In genomic region chr12:124579921-124580517, GRCh38 we compare ENCODE assay signal across 37 cellular contexts.
"Had no signal": no experiment of that assay in that cellular context is flagged by ENCODE, and none has a peak within 500 bp of the region (broad histone marks: within the 10 kb centered on the region; RNA-seq: fewer than 3 reads in every experiment).

No MANE protein-coding gene starts in this region.

- H3K9me3 ChIP-seq: adrenal gland had no signal

- H3K27me3 ChIP-seq: adrenal gland, body of pancreas, brain microvascular endothelial cell, breast epithelium, cardiac muscle cell had no signal

- H3K36me3 Mint-ChIP-seq: activated CD8-positive, alpha-beta memory T cell treated with anti-CD3 and anti-CD28 coated beads, Interleukin-2, amount 10 ng/mL, durations not matched to agents 7 days and 5 days; activated naive CD8-positive, alpha-beta T cell treated with anti-CD3 and anti-CD28 coated beads, Interleukin-2, amount 10 ng/mL, durations not matched to agents 7 days and 5 days had no signal

- H3K4me3 ChIP-seq: adrenal gland, body of pancreas, breast epithelium, cardiac muscle cell had no signal

- H3K9me3 Mint-ChIP-seq: activated T-cell treated with anti-CD3 and anti-CD28 coated beads, Interleukin-2, amount 50 U/mL, for 24 hours; activated T-helper 2 cell treated with anti-CD3 and anti-CD28 coated beads, Interferon-gamma antibody, Interleukin-2, Interleukin-4, amounts not matched to agents 10 μg/mL and 5 μg/mL and 100 μg/mL, durations not matched to agents 14 hours and 24 hours and 36 hours; T-helper 2 cell treated with Interferon-gamma antibody and Interleukin-4, amounts not matched to agents 5 μg/mL and 100 μg/mL, for 36 hours had no signal

- H3K36me3 ChIP-seq: adrenal gland, brain microvascular endothelial cell, breast epithelium, cardiac muscle cell had no signal

- FAIRE-seq: astrocyte, TTC549 had no signal

- H3K4me1 Mint-ChIP-seq: activated B cell treated with CpG ODN at 0.5 μM for 24 hours; activated CD4-positive, alpha-beta memory T cell treated with anti-CD3 and anti-CD28 coated beads, Interleukin-2, amount 10 ng/mL, durations not matched to agents 7 days and 5 days; activated CD4-positive, alpha-beta T cell treated with anti-CD3 and anti-CD28 coated beads, Interleukin-2, amount 10 ng/mL, durations not matched to agents 7 days and 5 days; activated CD8-positive, alpha-beta memory T cell treated with anti-CD3 and anti-CD28 coated beads, Interleukin-2, amount 10 ng/mL, durations not matched to agents 7 days and 5 days; activated naive CD8-positive, alpha-beta T cell treated with anti-CD3 and anti-CD28 coated beads, Interleukin-2, amount 10 ng/mL, durations not matched to agents 7 days and 5 days; central memory CD8-positive, alpha-beta T cell had no signal

- H3K27ac Mint-ChIP-seq: activated B cell treated with CpG ODN at 0.5 μM for 24 hours; activated CD4-positive, alpha-beta memory T cell treated with anti-CD3 and anti-CD28 coated beads, Interleukin-2, amount 10 ng/mL, durations not matched to agents 7 days and 5 days; activated CD4-positive, alpha-beta T cell treated with anti-CD3 and anti-CD28 coated beads, Interleukin-2, amount 10 ng/mL, durations not matched to agents 7 days and 5 days; activated CD8-positive, alpha-beta memory T cell treated with anti-CD3 and anti-CD28 coated beads, Interleukin-2, amount 10 ng/mL, durations not matched to agents 7 days and 5 days; activated CD8-positive, alpha-beta T cell treated with anti-CD3 and anti-CD28 coated beads, Interleukin-2, amount 10 ng/mL, durations not matched to agents 7 days and 5 days; activated naive CD4-positive, alpha-beta T cell treated with anti-CD3 and anti-CD28 coated beads for 36 hours; activated naive CD4-positive, alpha-beta T cell treated with anti-CD3 and anti-CD28 coated beads, Interleukin-2, amount 50 U/mL, for 72 hours; activated naive CD8-positive, alpha-beta T cell treated with anti-CD3 and anti-CD28 coated beads, Interleukin-2, amount 10 ng/mL, durations not matched to agents 7 days and 5 days; activated T-cell treated with anti-CD3 and anti-CD28 coated beads, Interleukin-2, amount 50 U/mL, for 24 hours; activated T-helper 2 cell treated with anti-CD3 and anti-CD28 coated beads, Interferon-gamma antibody, Interleukin-2, Interleukin-4, amounts not matched to agents 10 μg/mL and 5 μg/mL and 100 μg/mL, durations not matched to agents 14 hours and 24 hours and 36 hours; T-helper 1 cell treated with Interleukin-12 subunit alpha and Interleukin-12 subunit beta and Interleukin-4 antibody, amounts not matched to agents 30 μg/mL and 1 μg/mL, for 36 hours; T-helper 2 cell treated with Interferon-gamma antibody and Interleukin-4, amounts not matched to agents 5 μg/mL and 100 μg/mL, for 36 hours had no signal

- ATAC-seq: activated CD8-positive, alpha-beta memory T cell treated with anti-CD3 and anti-CD28 coated beads, Interleukin-2, amount 10 ng/mL, durations not matched to agents 7 days and 5 days; activated CD8-positive, alpha-beta T cell treated with anti-CD3 and anti-CD28 coated beads, Interleukin-2, amount 10 ng/mL, durations not matched to agents 7 days and 5 days; activated naive CD4-positive, alpha-beta T cell treated with anti-CD3 and anti-CD28 coated beads, Interleukin-2, amount 50 U/mL, for 72 hours; body of pancreas had no signal

- H3K4me3 Mint-ChIP-seq: activated B cell treated with CpG ODN at 0.5 μM for 24 hours; activated CD4-positive, alpha-beta memory T cell treated with anti-CD3 and anti-CD28 coated beads, Interleukin-2, amount 10 ng/mL, durations not matched to agents 7 days and 5 days; activated CD4-positive, alpha-beta T cell treated with anti-CD3 and anti-CD28 coated beads, Interleukin-2, amount 10 ng/mL, durations not matched to agents 7 days and 5 days; activated CD8-positive, alpha-beta memory T cell treated with anti-CD3 and anti-CD28 coated beads, Interleukin-2, amount 10 ng/mL, durations not matched to agents 7 days and 5 days; activated CD8-positive, alpha-beta T cell treated with anti-CD3 and anti-CD28 coated beads, Interleukin-2, amount 10 ng/mL, durations not matched to agents 7 days and 5 days; activated naive CD4-positive, alpha-beta T cell treated with anti-CD3 and anti-CD28 coated beads for 36 hours; activated naive CD8-positive, alpha-beta T cell treated with anti-CD3 and anti-CD28 coated beads, Interleukin-2, amount 10 ng/mL, durations not matched to agents 7 days and 5 days; activated T-cell treated with anti-CD3 and anti-CD28 coated beads, Interleukin-2, amount 50 U/mL, for 24 hours; central memory CD8-positive, alpha-beta T cell; T-helper 1 cell treated with Interleukin-12 subunit alpha and Interleukin-12 subunit beta and Interleukin-4 antibody, amounts not matched to agents 30 μg/mL and 1 μg/mL, for 36 hours; T-helper 2 cell treated with Interferon-gamma antibody and Interleukin-4, amounts not matched to agents 5 μg/mL and 100 μg/mL, for 36 hours had no signal

- H3K27me3 Mint-ChIP-seq: activated T-cell treated with anti-CD3 and anti-CD28 coated beads, Interleukin-2, amount 50 U/mL, for 24 hours had no signal

- H3K4me1 ChIP-seq: body of pancreas, breast epithelium had no signal

- DNase-seq: activated B cell treated with CpG ODN at 0.5 μM for 24 hours; activated CD4-positive, alpha-beta memory T cell treated with anti-CD3 and anti-CD28 coated beads, Interleukin-2, amount 10 ng/mL, durations not matched to agents 7 days and 5 days; activated CD4-positive, alpha-beta T cell treated with anti-CD3 and anti-CD28 coated beads for 4 hours; activated CD4-positive, alpha-beta T cell treated with anti-CD3 and anti-CD28 coated beads, Interleukin-2, amount 10 ng/mL, durations not matched to agents 7 days and 5 days; activated CD4-positive, alpha-beta T cell treated with anti-CD3 and anti-CD28 coated beads, Interleukin-2, amount 50 U/mL, for 48 hours; activated CD4-positive, CD25-positive, alpha-beta regulatory T cell treated with anti-CD3 and anti-CD28 coated beads, Interleukin-2, amount 50 U/mL, for 72 hours; activated CD8-positive, alpha-beta memory T cell treated with anti-CD3 and anti-CD28 coated beads for 24 hours; activated CD8-positive, alpha-beta memory T cell treated with anti-CD3 and anti-CD28 coated beads, Interleukin-2, amount 10 ng/mL, durations not matched to agents 7 days and 5 days; activated CD8-positive, alpha-beta memory T cell treated with anti-CD3 and anti-CD28 coated beads, Interleukin-2, amount 50 U/mL, for 48 hours; activated CD8-positive, alpha-beta T cell treated with anti-CD3 and anti-CD28 coated beads, Interleukin-2, amount 10 ng/mL, durations not matched to agents 7 days and 5 days; activated effector memory CD4-positive, alpha-beta T cell treated with Interleukin-2 at 50 U/mL for 16 hours; activated gamma-delta T cell; activated naive CD4-positive, alpha-beta T cell treated with anti-CD3 and anti-CD28 coated beads for 36 hours; activated naive CD4-positive, alpha-beta T cell treated with anti-CD3 and anti-CD28 coated beads, Interleukin-2, amount 50 U/mL, for 16 hours; activated naive CD8-positive, alpha-beta T cell treated with anti-CD3 and anti-CD28 coated beads, Interleukin-2, amount 10 ng/mL, durations not matched to agents 7 days and 5 days; activated T-cell treated with anti-CD3 and anti-CD28 coated beads, Interleukin-2, amount 50 U/mL, for 24 hours; activated T-cell treated with anti-CD3 and anti-CD28 coated beads, Interleukin-2, amount 50 U/mL, for 48 hours; adrenal gland; amniotic stem cell; aorta; body of pancreas; brain microvascular endothelial cell; caudate nucleus; cerebellar nuclear complex; T-helper 1 cell; T-helper 2 cell; T-helper 9 cell had no signal

- H3K27ac ChIP-seq: adrenal gland, body of pancreas, brain microvascular endothelial cell, breast epithelium, cardiac muscle cell, VCaP had no signal
